Comparison of ENCODE assay signal across 36 cellular contexts in the genomic region with DNA sequence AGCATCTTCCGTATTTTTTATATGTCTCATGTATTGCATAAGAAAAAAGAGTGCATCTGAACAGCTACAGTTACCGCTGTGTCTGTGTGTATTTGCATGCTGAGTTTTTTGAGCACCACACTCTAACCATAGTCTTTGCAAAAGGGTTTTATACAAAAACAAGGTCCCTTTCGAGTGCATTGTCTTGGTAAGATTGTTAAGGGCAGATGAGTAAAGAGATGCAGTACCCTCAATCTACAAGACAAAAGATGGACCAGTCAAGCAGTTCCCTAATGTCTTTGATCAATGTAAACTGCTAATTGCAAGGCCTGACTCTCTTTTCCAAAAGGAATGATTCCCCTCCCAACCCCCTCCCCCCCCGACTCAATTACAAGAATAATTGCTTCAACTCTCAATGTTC.
"Had no signal": no experiment of that assay in that cellular context is flagged by ENCODE, and none has a peak within 500 bp of the region (broad histone marks: within the 10 kb centered on the region; RNA-seq: fewer than 3 reads in every experiment).

No MANE protein-coding gene starts in this region.

- H3K4me3 ChIP-seq: SJSA1 had no signal

- ATAC-seq: activated CD8-positive, alpha-beta memory T cell treated with anti-CD3 and anti-CD28 coated beads, Interleukin-2, amount 10 ng/mL, durations not matched to agents 7 days and 5 days; activated naive CD8-positive, alpha-beta T cell treated with anti-CD3 and anti-CD28 coated beads, Interleukin-2, amount 50 U/mL, for 24 hours had no signal

- H3K4me3 Mint-ChIP-seq: activated B cell treated with CpG ODN at 0.5 μM for 24 hours; activated CD4-positive, alpha-beta memory T cell treated with anti-CD3 and anti-CD28 coated beads for 36 hours; activated CD8-positive, alpha-beta memory T cell treated with anti-CD3 and anti-CD28 coated beads, Interleukin-2, amount 10 ng/mL, durations not matched to agents 7 days and 5 days; activated naive CD4-positive, alpha-beta T cell treated with anti-CD3 and anti-CD28 coated beads, Interleukin-2, amount 10 ng/mL, durations not matched to agents 7 days and 5 days; activated naive CD8-positive, alpha-beta T cell; activated naive CD8-positive, alpha-beta T cell treated with anti-CD3 and anti-CD28 coated beads, Interleukin-2, amount 50 U/mL, for 24 hours; T-helper 1 cell treated with Interleukin-12 subunit alpha and Interleukin-12 subunit beta and Interleukin-4 antibody, amounts not matched to agents 30 μg/mL and 1 μg/mL, for 36 hours; T-helper 2 cell treated with Interferon-gamma antibody and Interleukin-4, amounts not matched to agents 5 μg/mL and 100 μg/mL, for 36 hours had no signal

- H3K27me3 Mint-ChIP-seq: activated B cell treated with CpG ODN at 0.5 μM for 24 hours; activated CD4-positive, alpha-beta memory T cell treated with anti-CD3 and anti-CD28 coated beads for 36 hours; activated CD8-positive, alpha-beta memory T cell treated with anti-CD3 and anti-CD28 coated beads, Interleukin-2, amount 10 ng/mL, durations not matched to agents 7 days and 5 days; activated naive CD4-positive, alpha-beta T cell treated with anti-CD3 and anti-CD28 coated beads, Interleukin-2, amount 10 ng/mL, durations not matched to agents 7 days and 5 days; activated naive CD8-positive, alpha-beta T cell; activated naive CD8-positive, alpha-beta T cell treated with anti-CD3 and anti-CD28 coated beads, Interleukin-2, amount 50 U/mL, for 24 hours had no signal

- H3K27ac ChIP-seq: brain microvascular endothelial cell, KMS-11, SJSA1, VCaP had no signal

- DNase-seq: activated B cell treated with CpG ODN at 0.5 μM for 24 hours; activated CD4-positive, alpha-beta memory T cell treated with anti-CD3 and anti-CD28 coated beads for 36 hours; activated CD4-positive, alpha-beta T cell treated with anti-CD3 and anti-CD28 coated beads for 4 hours; activated CD4-positive, alpha-beta T cell treated with anti-CD3 and anti-CD28 coated beads, Interleukin-2, amount 50 U/mL, for 1 hour; activated CD4-positive, CD25-positive, alpha-beta regulatory T cell treated with anti-CD3 and anti-CD28 coated beads, Interleukin-2, amount 50 U/mL, for 72 hours; activated CD8-positive, alpha-beta memory T cell treated with anti-CD3 and anti-CD28 coated beads, Interleukin-2, amount 10 ng/mL, durations not matched to agents 7 days and 5 days; activated CD8-positive, alpha-beta memory T cell treated with anti-CD3 and anti-CD28 coated beads, Interleukin-2, amount 50 U/mL, for 48 hours; activated effector memory CD4-positive, alpha-beta T cell treated with Interleukin-2 at 50 U/mL for 16 hours; activated naive CD4-positive, alpha-beta T cell treated with anti-CD3 and anti-CD28 coated beads, Interleukin-2, amount 10 ng/mL, durations not matched to agents 7 days and 5 days; activated naive CD8-positive, alpha-beta T cell treated with anti-CD3 and anti-CD28 coated beads, Interleukin-2, amount 50 U/mL, for 24 hours; activated T-cell treated with anti-CD3 and anti-CD28 coated beads, Interleukin-2, amount 50 U/mL, for 48 hours; anterior cingulate cortex; brain microvascular endothelial cell; central memory CD4-positive, alpha-beta T cell; MM.1S; MV-4-11; NCI-H1092; NCI-H146; NCI-H187; NCI-H2029 treated with DMSO at 0.1 percent for 48 hours; NCI-H2107; NCI-H2171; NCI-H2227 treated with DMSO at 0.1 percent for 48 hours; NCI-H446; NCI-H510A treated with DMSO at 0.1 percent for 48 hours; NCI-H526 treated with DMSO at 0.1 percent for 48 hours; NCI-H774; OCI-M1; SHP77; SK-N-SH had no signal

- H3K9me3 ChIP-seq: SJSA1, SK-N-SH had no signal

- H3K9ac ChIP-seq: KMS-11, SK-N-SH had no signal

- H3K27me3 ChIP-seq: brain microvascular endothelial cell, SJSA1 had no signal

- H3K36me3 Mint-ChIP-seq: activated CD4-positive, alpha-beta memory T cell treated with anti-CD3 and anti-CD28 coated beads for 36 hours; activated CD8-positive, alpha-beta memory T cell treated with anti-CD3 and anti-CD28 coated beads, Interleukin-2, amount 10 ng/mL, durations not matched to agents 7 days and 5 days; activated naive CD4-positive, alpha-beta T cell treated with anti-CD3 and anti-CD28 coated beads, Interleukin-2, amount 10 ng/mL, durations not matched to agents 7 days and 5 days; activated naive CD8-positive, alpha-beta T cell had no signal

- H3K4me1 Mint-ChIP-seq: activated B cell treated with CpG ODN at 0.5 μM for 24 hours; activated CD8-positive, alpha-beta memory T cell treated with anti-CD3 and anti-CD28 coated beads, Interleukin-2, amount 10 ng/mL, durations not matched to agents 7 days and 5 days; activated naive CD4-positive, alpha-beta T cell treated with anti-CD3 and anti-CD28 coated beads, Interleukin-2, amount 10 ng/mL, durations not matched to agents 7 days and 5 days; activated naive CD8-positive, alpha-beta T cell treated with anti-CD3 and anti-CD28 coated beads, Interleukin-2, amount 50 U/mL, for 24 hours had no signal

- H3K27ac Mint-ChIP-seq: activated B cell treated with CpG ODN at 0.5 μM for 24 hours; activated CD4-positive, alpha-beta memory T cell treated with anti-CD3 and anti-CD28 coated beads for 36 hours; activated CD8-positive, alpha-beta memory T cell treated with anti-CD3 and anti-CD28 coated beads, Interleukin-2, amount 10 ng/mL, durations not matched to agents 7 days and 5 days; activated naive CD4-positive, alpha-beta T cell treated with anti-CD3 and anti-CD28 coated beads, Interleukin-2, amount 10 ng/mL, durations not matched to agents 7 days and 5 days; activated naive CD8-positive, alpha-beta T cell; activated naive CD8-positive, alpha-beta T cell treated with anti-CD3 and anti-CD28 coated beads, Interleukin-2, amount 50 U/mL, for 24 hours; T-helper 1 cell treated with Interleukin-12 subunit alpha and Interleukin-12 subunit beta and Interleukin-4 antibody, amounts not matched to agents 30 μg/mL and 1 μg/mL, for 36 hours; T-helper 2 cell treated with Interferon-gamma antibody and Interleukin-4, amounts not matched to agents 5 μg/mL and 100 μg/mL, for 36 hours had no signal

- H3K36me3 ChIP-seq: brain microvascular endothelial cell, SJSA1 had no signal

- H3K4me2 ChIP-seq: KMS-11, SK-N-SH had no signal

- H3K9me3 Mint-ChIP-seq: activated B cell treated with CpG ODN at 0.5 μM for 24 hours had no signal

- H3K4me1 ChIP-seq: SJSA1 had no signal
